In the genomic region with DNA sequence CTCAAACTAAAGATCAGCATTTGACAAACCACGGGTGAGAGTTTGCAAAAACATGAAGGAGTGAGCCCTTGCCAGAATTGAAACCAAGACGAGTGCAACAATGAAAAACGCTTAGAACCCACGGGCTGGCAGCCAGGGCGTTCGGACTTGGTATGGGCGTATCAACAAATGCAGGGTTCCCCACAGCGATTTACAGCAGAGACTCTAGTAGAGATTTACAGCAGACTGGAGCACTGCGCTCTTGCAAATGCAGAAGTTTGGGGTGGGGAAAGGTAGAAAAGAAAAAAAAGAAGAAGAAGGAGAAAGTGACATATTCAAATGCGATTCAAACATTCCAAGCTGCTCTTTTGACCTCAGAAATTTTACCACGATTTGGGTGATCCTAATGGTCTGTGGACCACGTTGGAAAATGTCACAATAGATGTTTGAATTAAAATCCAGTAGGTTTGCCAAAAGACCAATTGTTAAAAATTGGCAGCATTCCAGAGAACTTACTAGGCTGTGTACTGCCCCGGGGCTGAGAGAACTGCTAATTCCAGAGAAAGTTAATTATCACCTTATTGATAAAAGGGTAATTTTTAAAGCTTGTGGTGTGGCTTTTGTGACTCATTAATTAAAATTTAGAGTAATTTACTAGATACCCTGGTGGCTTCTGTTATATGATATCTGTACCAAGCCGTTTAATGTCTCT, we compare ENCODE assay signal across 8 cellular contexts.
DNase-seq lines count a peak whose midpoint lies in the region; ATAC-seq and TF ChIP-seq lines count a peak whose summit lies in the region.

No MANE protein-coding gene starts in this region.

- peaks cover 55% of the 10 kb centered on the region for H3K4me1 Mint-ChIP-seq in nephron

- peaks cover 48% of the 10 kb centered on the region for H3K4me1 ChIP-seq in effector memory CD4-positive, alpha-beta T cell (ENCODE audit: control insufficient read depth, insufficient read depth, low read length, poor library complexity, severe bottlenecking)

- H3K36me3 Mint-ChIP-seq in nephron (ENCODE audit: low read depth), result no peaks in the 10 kb centered on the region

- no peaks in the 10 kb centered on the region for H3K27me3 ChIP-seq in effector memory CD4-positive, alpha-beta T cell (replicated peaks; ENCODE audit: control insufficient read depth, insufficient read depth, low read length, poor library complexity, severe bottlenecking)

- peak overlapping the region; percentile 15 to 51 (median 33) for H3K4me3 Mint-ChIP-seq in nephron

- peak overlapping the region; percentile 95 for H3K27ac ChIP-seq in effector memory CD4-positive, alpha-beta T cell (ENCODE audit: insufficient read depth, low read length, poor library complexity, severe bottlenecking)

- ATAC-seq in GM21576 (IDR thresholded peaks at IDR 0.05; ENCODE audit: unreplicated experiment), result no peak
- ATAC-seq in HG03045 (IDR thresholded peaks at IDR 0.05; ENCODE audit: unreplicated experiment), result no peak

- peak overlapping the region; percentile 58 for H3K4me3 ChIP-seq in effector memory CD4-positive, alpha-beta T cell (ENCODE audit: insufficient read depth, low read depth, low read length, poor library complexity, severe bottlenecking)

- DNase-seq in activated T-cell treated with anti-CD3 and anti-CD28 coated beads for 1 hour (ENCODE audit: low read depth), result peak; percentile 33
- DNase-seq in activated T-cell treated with anti-CD3 and anti-CD28 coated beads for 4 hours, result no peak
- peak; percentile 24 for DNase-seq in activated CD4-positive, alpha-beta T cell treated with anti-CD3 and anti-CD28 coated beads for 1 hour
- DNase-seq in effector memory CD4-positive, alpha-beta T cell, result no peak
- DNase-seq in GM20000 (ENCODE audit: low spot score), result no peak

- TF ChIP-seq CTCF in nephron (IDR thresholded peaks at IDR 0.05; ENCODE audit: unreplicated experiment in 3 of 3), result no peak
- TF ChIP-seq CTCF in GM20000 (IDR thresholded peaks at IDR 0.05; ENCODE audit: extremely low read depth, missing control alignments), result no peak

- peak overlapping the region; percentile 12 to 77 (median 71) for H3K27ac Mint-ChIP-seq in nephron

- peaks cover 5% of the 10 kb centered on the region for H3K36me3 ChIP-seq in effector memory CD4-positive, alpha-beta T cell (ENCODE audit: control insufficient read depth, insufficient read depth, low read length)

- H3K27me3 Mint-ChIP-seq in nephron (ENCODE audit: low read depth), result peaks cover 16% of the 10 kb centered on the region

- H3K9me3 ChIP-seq in effector memory CD4-positive, alpha-beta T cell (ENCODE audit: control insufficient read depth, low read length), result no peaks in the 10 kb centered on the region

- no peaks in the 10 kb centered on the region for H3K9me3 Mint-ChIP-seq in nephron

Comparison
In these comparisons a context has a peak if more than half of its experiments do, and no peak if none do; other contexts are left out.
1. DNase-seq: peak in activated T-cell treated with anti-CD3 and anti-CD28 coated beads for 1 hour (single experiment) and activated CD4-positive, alpha-beta T cell treated with anti-CD3 and anti-CD28 coated beads for 1 hour (single experiment); none in activated T-cell treated with anti-CD3 and anti-CD28 coated beads for 4 hours (single experiment), effector memory CD4-positive, alpha-beta T cell (0 of 3) and GM20000 (single experiment).